Comparison of ENCODE assay signal across 15 cellular contexts in genomic region chr9:121182976-121183375, GRCh38. TPM values are rescaled to one million over a fixed set of nuclear protein-coding genes. Genes with fewer than 3 reads are reported as not detected.
A peak's percentile ranks its signal among the peaks of the same experiment; 100 is the strongest.
DNase-seq lines count a peak whose midpoint lies in the region; ATAC-seq and TF ChIP-seq lines count a peak whose summit lies in the region.
"Had no signal": no experiment of that assay in that cellular context is flagged by ENCODE, and none has a peak within 500 bp of the region (broad histone marks: within the 10 kb centered on the region; RNA-seq: fewer than 3 reads in every experiment).

No MANE protein-coding gene starts in this region.

- POLR2A ChIA-PET in CD4-positive, alpha-beta T cell (lab: Charles Lee): interaction anchor here (1.2 to 1.7 kb wide), 3 partner anchors 10 to 19 kb away, joined by 3 to 12 read pairs (median 4); partner anchors contain the start of gene RAB14
- POLR2A ChIA-PET in naive thymus-derived CD8-positive, alpha-beta T cell (lab: Charles Lee): interaction anchor here (1.2 kb wide), 1 partner anchor 18 kb away, joined by 3 read pairs; no protein-coding TSS in a partner anchor

- H3K27ac Mint-ChIP-seq in CD4-positive, alpha-beta T cell: peak overlapping the region; percentile 74
- peak overlapping the region; percentile 66 for H3K27ac Mint-ChIP-seq in HFFc6
- H3K27ac Mint-ChIP-seq in activated T-helper 1 cell treated with anti-CD3 and anti-CD28 coated beads, Interleukin-12 subunit alpha, Interleukin-12 subunit beta, Interleukin-2, Interleukin-4 antibody, amounts not matched to agents 30 ng/mL and 10 ng/mL and 1 ng/mL, durations not matched to agents 14 hours and 24 hours and 36 hours: peak overlapping the region; percentile 38
- H3K27ac Mint-ChIP-seq in naive thymus-derived CD8-positive, alpha-beta T cell: peak overlapping the region; percentile 36 to 93 (median 74)

- no peak overlapping the region for H3K27ac ChIP-seq in CD4-positive, alpha-beta T cell (ENCODE audit: low read depth, low read length)
- H3K27ac ChIP-seq in gastrocnemius medialis: no peak overlapping the region
- H3K27ac ChIP-seq in brain microvascular endothelial cell: no peak overlapping the region
- H3K27ac ChIP-seq: colonic mucosa, tibial nerve had no signal

- peaks cover 14 to 26% of the 10 kb centered on the region in 2 donors for H3K4me1 ChIP-seq in gastrocnemius medialis
- H3K4me1 ChIP-seq: colonic mucosa had no signal

- no peaks in the 10 kb centered on the region for H3K27me3 Mint-ChIP-seq in CD4-positive, alpha-beta T cell
- no peaks in the 10 kb centered on the region for H3K27me3 Mint-ChIP-seq in HFFc6 (ENCODE audit: insufficient read depth)
- H3K27me3 Mint-ChIP-seq in activated T-helper 1 cell treated with anti-CD3 and anti-CD28 coated beads, Interleukin-12 subunit alpha, Interleukin-12 subunit beta, Interleukin-2, Interleukin-4 antibody, amounts not matched to agents 30 ng/mL and 10 ng/mL and 1 ng/mL, durations not matched to agents 14 hours and 24 hours and 36 hours (ENCODE audit: insufficient read depth): no peaks in the 10 kb centered on the region
- no peaks in the 10 kb centered on the region for H3K27me3 Mint-ChIP-seq in naive thymus-derived CD8-positive, alpha-beta T cell

- H3K4me3 Mint-ChIP-seq in CD4-positive, alpha-beta T cell: no peak overlapping the region
- H3K4me3 Mint-ChIP-seq in HFFc6: peak overlapping the region; percentile 4; the same call in 1 of the 2 replicates
- H3K4me3 Mint-ChIP-seq in activated T-helper 1 cell treated with anti-CD3 and anti-CD28 coated beads, Interleukin-12 subunit alpha, Interleukin-12 subunit beta, Interleukin-2, Interleukin-4 antibody, amounts not matched to agents 30 ng/mL and 10 ng/mL and 1 ng/mL, durations not matched to agents 14 hours and 24 hours and 36 hours: no peak overlapping the region
- H3K4me3 Mint-ChIP-seq in naive thymus-derived CD8-positive, alpha-beta T cell: no peak overlapping the region

- H3K9me3 Mint-ChIP-seq in CD4-positive, alpha-beta T cell: no peaks in the 10 kb centered on the region
- no peaks in the 10 kb centered on the region for H3K9me3 Mint-ChIP-seq in HFFc6
- H3K9me3 Mint-ChIP-seq in activated T-helper 1 cell treated with anti-CD3 and anti-CD28 coated beads, Interleukin-12 subunit alpha, Interleukin-12 subunit beta, Interleukin-2, Interleukin-4 antibody, amounts not matched to agents 30 ng/mL and 10 ng/mL and 1 ng/mL, durations not matched to agents 14 hours and 24 hours and 36 hours: no peaks in the 10 kb centered on the region
- no peaks in the 10 kb centered on the region for H3K9me3 Mint-ChIP-seq in naive thymus-derived CD8-positive, alpha-beta T cell

- H3K36me3 ChIP-seq in gastrocnemius medialis (peaks cover 0 to 18% of the 10 kb centered on the region in 2 donors), brain microvascular endothelial cell (replicated peaks) (peaks cover 23% of the 10 kb centered on the region)
- H3K36me3 ChIP-seq: colonic mucosa had no signal

- H3K4me3 ChIP-seq in gastrocnemius medialis (no peak overlapping the region), brain microvascular endothelial cell (ENCODE audit: low read depth, low read length) (no peak overlapping the region)
- H3K4me3 ChIP-seq: colonic mucosa, tibial nerve had no signal

- H3K27me3 ChIP-seq in CD4-positive, alpha-beta T cell (ENCODE audit: control insufficient read depth, insufficient read depth, low read length): no peaks in the 10 kb centered on the region
- H3K27me3 ChIP-seq in gastrocnemius medialis (no peaks in the 10 kb centered on the region), brain microvascular endothelial cell (replicated peaks) (no peaks in the 10 kb centered on the region)
- H3K27me3 ChIP-seq: colonic mucosa, tibial nerve had no signal

- no peak for TF ChIP-seq POLR2A in gastrocnemius medialis (IDR thresholded peaks at IDR 0.05)

- no peaks in the 10 kb centered on the region for H3K9me3 ChIP-seq in CD4-positive, alpha-beta T cell (ENCODE audit: control insufficient read depth, low read length)
- H3K9me3 ChIP-seq in gastrocnemius medialis: no peaks in the 10 kb centered on the region
- H3K9me3 ChIP-seq: colonic mucosa, tibial nerve had no signal

- intact Hi-C loops in CD4-positive, alpha-beta T cell (cut with DNase I, micrococcal nuclease): no loop called here
- intact Hi-C loops in activated T-helper 1 cell treated with anti-CD3 and anti-CD28 coated beads, Interleukin-12 subunit alpha, Interleukin-12 subunit beta, Interleukin-2, Interleukin-4 antibody, amounts not matched to agents 30 ng/mL and 10 ng/mL and 1 ng/mL, durations not matched to agents 14 hours and 24 hours and 36 hours (cut with micrococcal nuclease): no loop called here
- intact Hi-C loops in gastrocnemius medialis (cut with DNase I; ENCODE audit: low total_unique reads): no loop called here

- no peak for ATAC-seq in CD4-positive, alpha-beta T cell (ENCODE audit: poor library complexity)
- no peak for ATAC-seq in naive thymus-derived CD8-positive, alpha-beta T cell
- no peak for ATAC-seq in gastrocnemius medialis
- ATAC-seq: Right ventricle myocardium inferior had no signal

- no peak for DNase-seq in CD4-positive, alpha-beta T cell
- DNase-seq in HFFc6 (no peak), GDM1 (lab: John Stamatoyannopoulos, UW) (no peak), gastrocnemius medialis (no peak), brain microvascular endothelial cell (no peak)
- DNase-seq in activated T-helper 1 cell treated with anti-CD3 and anti-CD28 coated beads, Interleukin-12 subunit alpha, Interleukin-12 subunit beta, Interleukin-2, Interleukin-4 antibody, amounts not matched to agents 30 ng/mL and 10 ng/mL and 1 ng/mL, durations not matched to agents 14 hours and 24 hours and 36 hours (ENCODE audit: low spot score): no peak
- no peak for DNase-seq in naive thymus-derived CD8-positive, alpha-beta T cell
- no peak for DNase-seq in activated CD8-positive, alpha-beta memory T cell treated with anti-CD3 and anti-CD28 coated beads, Interleukin-2, amount 50 U/mL, for 48 hours
- DNase-seq: activated CD4-positive, CD25-positive, alpha-beta regulatory T cell; Calu3; colonic mucosa; NCI-H1092; NCI-H446 had no signal

- peaks cover 84% of the 10 kb centered on the region for H3K36me3 Mint-ChIP-seq in CD4-positive, alpha-beta T cell (ENCODE audit: low read depth)
- peaks cover 36% of the 10 kb centered on the region for H3K36me3 Mint-ChIP-seq in HFFc6 (ENCODE audit: low read depth)
- peaks cover 36% of the 10 kb centered on the region for H3K36me3 Mint-ChIP-seq in activated T-helper 1 cell treated with anti-CD3 and anti-CD28 coated beads, Interleukin-12 subunit alpha, Interleukin-12 subunit beta, Interleukin-2, Interleukin-4 antibody, amounts not matched to agents 30 ng/mL and 10 ng/mL and 1 ng/mL, durations not matched to agents 14 hours and 24 hours and 36 hours (ENCODE audit: low read depth)
- H3K36me3 Mint-ChIP-seq in naive thymus-derived CD8-positive, alpha-beta T cell: peaks cover 0 to 83% (median 15%) of the 10 kb centered on the region in 3 donors

- in situ Hi-C loops in gastrocnemius medialis (cut with MboI; ENCODE audit: low sequenced_read_pairs in 4 of 4) (no loop called here), brain microvascular endothelial cell (cut with HindIII; ENCODE audit: low pct_ligation_motif_present, low sequenced_read_pairs) (no loop called here)

- peaks cover 56% of the 10 kb centered on the region for H3K4me1 Mint-ChIP-seq in CD4-positive, alpha-beta T cell (ENCODE audit: low read depth)
- peaks cover 55% of the 10 kb centered on the region for H3K4me1 Mint-ChIP-seq in HFFc6 (ENCODE audit: low read depth)
- peaks cover 32% of the 10 kb centered on the region for H3K4me1 Mint-ChIP-seq in activated T-helper 1 cell treated with anti-CD3 and anti-CD28 coated beads, Interleukin-12 subunit alpha, Interleukin-12 subunit beta, Interleukin-2, Interleukin-4 antibody, amounts not matched to agents 30 ng/mL and 10 ng/mL and 1 ng/mL, durations not matched to agents 14 hours and 24 hours and 36 hours (ENCODE audit: low read depth)
- H3K4me1 Mint-ChIP-seq in naive thymus-derived CD8-positive, alpha-beta T cell: peaks cover 19 to 63% (median 48%) of the 10 kb centered on the region in 4 donors

- TF ChIP-seq CTCF in CD4-positive, alpha-beta T cell (IDR thresholded peaks at IDR 0.05): no peak
- no peak for TF ChIP-seq CTCF in HFFc6 (IDR thresholded peaks at IDR 0.05)
- no peak for TF ChIP-seq CTCF in gastrocnemius medialis (IDR thresholded peaks at IDR 0.05 in 4 of 5, conservative IDR thresholded peaks at IDR 0.05 in 1 of 5)
- no peak for TF ChIP-seq CTCF in brain microvascular endothelial cell (IDR thresholded peaks at IDR 0.05; ENCODE audit: low read depth, low read length, missing control alignments)

- CTCF ChIA-PET in CD4-positive, alpha-beta T cell (lab: Charles Lee): no interaction called here

RNA-seq across cellular contexts. Expression of gene RAB14, which starts 18.7 kb away (rescaled TPM):
- total RNA-seq in CD4-positive, alpha-beta T cell: 10 to 100 TPM; 57.4 to 58.2 TPM
- total RNA-seq in HFFc6 (2021; fragmentation: NEBNext Ultra II Directional; extraction: Animal tissue kit (Norgen Biotek cat#: 25700)): 10 to 100 TPM; 80.3 to 91.4 (median 85.8) TPM
- 64.8 and 69.3 TPM in 2 replicates for total RNA-seq in activated T-helper 1 cell treated with anti-CD3 and anti-CD28 coated beads, Interleukin-12 subunit alpha, Interleukin-12 subunit beta, Interleukin-2, Interleukin-4 antibody, amounts not matched to agents 30 ng/mL and 10 ng/mL and 1 ng/mL, durations not matched to agents 14 hours and 24 hours and 36 hours
- 10 to 100 TPM; 49.6 to 62.3 TPM for total RNA-seq in naive thymus-derived CD8-positive, alpha-beta T cell
- polyA plus RNA-seq in naive thymus-derived CD8-positive, alpha-beta T cell: 10 to 100 TPM; 34.6 to 37.2 (median 36.8) TPM
- 10 to 100 TPM; 18.7 to 26.8 (median 19.5) TPM for total RNA-seq in gastrocnemius medialis
